Comparison of ENCODE assay signal across 1 cellular context in genomic region chr20:50931306-50932015, GRCh38.
TF ChIP-seq lines count a peak whose summit lies in the region.

Gene ADNP, minus strand, starts transcription at chr20:50931437. Its CDS starts 27,441 bp downstream, at chr20:50903996.

TF ChIP-seq in A549, 52 proteins besides CTCF, POLR2A, EP300 and RAD21 (continued from another document):
- TF ChIP-seq EHF (CRISPR knock-in tag; IDR thresholded peaks at IDR 0.05) (peak; percentile 97), RNF2 (IDR thresholded peaks at IDR 0.05; ENCODE audit: borderline replicate concordance, low read depth) (no peak; the same call in 1 of the 2 replicates), GATA3 (IDR thresholded peaks at IDR 0.05; ENCODE audit: borderline replicate concordance) (peak; percentile 61; the same call in 1 of the 2 replicates), HDAC2 (IDR thresholded peaks at IDR 0.05) (0 out of 2 replicates have a peak, but pooled peaks have one; percentile 26), MAZ (IDR thresholded peaks at IDR 0.05; ENCODE audit: borderline replicate concordance, low read depth, low read length) (no peak), RARB (CRISPR knock-in tag; IDR thresholded peaks at IDR 0.05) (peak; percentile 70; the same call in 1 of the 2 replicates), JUN (IDR thresholded peaks at IDR 0.05) (peak in 1 of 2 experiments; percentile 91; a peak in 4 of 5 replicates), CHD2 (IDR thresholded peaks at IDR 0.05; ENCODE audit: low read length, partially characterized antibody) (peak; percentile 96), JUNB (IDR thresholded peaks at IDR 0.05) (no peak), FOSL2 (IDR thresholded peaks at IDR 0.05) (no peak), FOSL2 (CRISPR knock-in tag; IDR thresholded peaks at IDR 0.05) (0 out of 2 replicates have a peak, but pooled peaks have one; percentile 27), TP53 (CRISPR knock-in tag; IDR thresholded peaks at IDR 0.05) (peak; percentile 97), HEYL (CRISPR knock-in tag; IDR thresholded peaks at IDR 0.05) (peak; percentile 87), REST (IDR thresholded peaks at IDR 0.05) (peak; percentile 96), FOXS1 (CRISPR knock-in tag; IDR thresholded peaks at IDR 0.05) (peak; percentile 87), POLR2AphosphoS2 (conservative IDR thresholded peaks at IDR 0.05; ENCODE audit: low read length) (0 out of 2 replicates have a peak, but pooled peaks have one; percentile 77), NFE2L2 (conservative IDR thresholded peaks at IDR 0.05; ENCODE audit: low read length) (no peak), RCOR1 (IDR thresholded peaks at IDR 0.05; ENCODE audit: low read depth, low read length) (no peak), NPAS2 (CRISPR knock-in tag; IDR thresholded peaks at IDR 0.05; ENCODE audit: borderline replicate concordance) (peak; percentile 60; the same call in 1 of the 2 replicates)
- TF ChIP-seq, protein P1, sequence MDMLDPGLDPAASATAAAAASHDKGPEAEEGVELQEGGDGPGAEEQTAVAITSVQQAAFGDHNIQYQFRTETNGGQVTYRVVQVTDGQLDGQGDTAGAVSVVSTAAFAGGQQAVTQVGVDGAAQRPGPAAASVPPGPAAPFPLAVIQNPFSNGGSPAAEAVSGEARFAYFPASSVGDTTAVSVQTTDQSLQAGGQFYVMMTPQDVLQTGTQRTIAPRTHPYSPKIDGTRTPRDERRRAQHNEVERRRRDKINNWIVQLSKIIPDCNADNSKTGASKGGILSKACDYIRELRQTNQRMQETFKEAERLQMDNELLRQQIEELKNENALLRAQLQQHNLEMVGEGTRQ (IDR thresholded peaks at IDR 0.05): peak; percentile 72
